ENCODE assay signal across 20 cellular contexts in genomic region chr12:110718222-110718908, GRCh38. TPM values are rescaled to one million over a fixed set of nuclear protein-coding genes. Genes with fewer than 3 reads are reported as not detected.
DNase-seq lines count a peak whose midpoint lies in the region; ATAC-seq and TF ChIP-seq lines count a peak whose summit lies in the region.
"Had no signal": no experiment of that assay in that cellular context is flagged by ENCODE, and none has a peak within 500 bp of the region (broad histone marks: within the 10 kb centered on the region; RNA-seq: fewer than 3 reads in every experiment).

No MANE protein-coding gene starts in this region.

- H3K4me3 ChIP-seq in KMS-11 (IDR thresholded peaks at IDR 0.05; ENCODE audit: insufficient read depth, low read depth, low read length) (no peak overlapping the region), neuronal stem cell (ENCODE audit: low read length in 2 of 2) (no peak overlapping the region)
- H3K4me3 ChIP-seq: dorsolateral prefrontal cortex, esophagus muscularis mucosa, lower lobe of right lung, testis had no signal

- TF ChIP-seq CTCF in KMS-11 (conservative IDR thresholded peaks at IDR 0.05; ENCODE audit: low read depth, low read length), result no peak

- no peak overlapping the region for H3K4ac ChIP-seq in neuronal stem cell (ENCODE audit: low read length)

- peaks cover 1% of the 10 kb centered on the region for H3K79me1 ChIP-seq in neuronal stem cell (ENCODE audit: low read depth, low read length)

- H3K14ac ChIP-seq in neuronal stem cell (ENCODE audit: low read length), result no peak overlapping the region

- H3K27ac Mint-ChIP-seq in activated naive CD4-positive, alpha-beta T cell treated with anti-CD3 and anti-CD28 coated beads, Interleukin-2, amount 50 U/mL, for 72 hours, result peak overlapping the region; percentile 3 to 40
- no peak overlapping the region for H3K27ac Mint-ChIP-seq in activated naive CD4-positive, alpha-beta T cell treated with anti-CD3 and anti-CD28 coated beads, Interleukin-2, amount 10 ng/mL, durations not matched to agents 7 days and 5 days
- H3K27ac Mint-ChIP-seq in activated naive CD8-positive, alpha-beta T cell, result peak overlapping the region; percentile 23
- H3K27ac Mint-ChIP-seq in stimulated activated naive B cell treated with anti-CD40 and anti-IgM and Interleukin-4, amounts not matched to agents 10 μg/mL and 1 μg/mL and 100 μg/mL, for 72 hours, result peak overlapping the region; percentile 80
- H3K27ac Mint-ChIP-seq: activated CD8-positive, alpha-beta memory T cell treated with anti-CD3 and anti-CD28 coated beads, Interleukin-2, amount 10 ng/mL, durations not matched to agents 7 days and 5 days had no signal

- H3K4me1 Mint-ChIP-seq in activated naive CD4-positive, alpha-beta T cell treated with anti-CD3 and anti-CD28 coated beads, Interleukin-2, amount 10 ng/mL, durations not matched to agents 7 days and 5 days, result no peaks in the 10 kb centered on the region
- peaks cover 12% of the 10 kb centered on the region for H3K4me1 Mint-ChIP-seq in activated naive CD8-positive, alpha-beta T cell (ENCODE audit: low read depth)
- H3K4me1 Mint-ChIP-seq in stimulated activated naive B cell treated with anti-CD40 and anti-IgM and Interleukin-4, amounts not matched to agents 10 μg/mL and 1 μg/mL and 100 μg/mL, for 72 hours, result peaks cover 17 to 24% of the 10 kb centered on the region in 2 donors

- H3K9me3 ChIP-seq in neuronal stem cell (replicated peaks in 1 of 2; ENCODE audit: control insufficient read depth in 2 of 2, insufficient read depth in 1 of 2, low read depth in 1 of 2, low read length in 2 of 2), result no peaks in the 10 kb centered on the region
- H3K9me3 ChIP-seq: Caco-2, esophagus muscularis mucosa, lower lobe of right lung, testis had no signal

- H3K27ac ChIP-seq in KMS-11, result peak overlapping the region; percentile 31; the same call in 1 of the 2 replicates
- H3K27ac ChIP-seq in neuronal stem cell (replicated peaks; ENCODE audit: low read length), result no peak overlapping the region
- H3K27ac ChIP-seq: dorsolateral prefrontal cortex, esophagus muscularis mucosa, lower lobe of right lung, testis, WERI-Rb-1 had no signal

- peaks cover 29 to 60% of the 10 kb centered on the region in 2 donors for H3K36me3 Mint-ChIP-seq in activated naive CD4-positive, alpha-beta T cell treated with anti-CD3 and anti-CD28 coated beads, Interleukin-2, amount 50 U/mL, for 72 hours
- H3K36me3 Mint-ChIP-seq in activated naive CD4-positive, alpha-beta T cell treated with anti-CD3 and anti-CD28 coated beads, Interleukin-2, amount 10 ng/mL, durations not matched to agents 7 days and 5 days, result peaks cover 56% of the 10 kb centered on the region
- H3K36me3 Mint-ChIP-seq in activated naive CD8-positive, alpha-beta T cell, result peaks cover 25% of the 10 kb centered on the region
- H3K36me3 Mint-ChIP-seq in stimulated activated naive B cell treated with anti-CD40 and anti-IgM and Interleukin-4, amounts not matched to agents 10 μg/mL and 1 μg/mL and 100 μg/mL, for 72 hours, result peaks cover 28 to 56% of the 10 kb centered on the region in 2 donors

- no peak overlapping the region for H2AK5ac ChIP-seq in neuronal stem cell (ENCODE audit: low read depth, low read length)

- H3K79me2 ChIP-seq in KMS-11 (ENCODE audit: insufficient read depth, low read depth), result no peaks in the 10 kb centered on the region

- H3K4me2 ChIP-seq in KMS-11, result peak overlapping the region; percentile 42; the same call in 1 of the 2 replicates
- H3K4me2 ChIP-seq in neuronal stem cell (ENCODE audit: insufficient read depth, low read length, poor library complexity, severe bottlenecking), result no peak overlapping the region

- H4K91ac ChIP-seq in neuronal stem cell (ENCODE audit: low read depth, low read length, poor library complexity), result no peak overlapping the region

- no peak overlapping the region for H3K18ac ChIP-seq in neuronal stem cell (ENCODE audit: low read length)

- H4K20me1 ChIP-seq in KMS-11 (ENCODE audit: insufficient read depth), result no peaks in the 10 kb centered on the region

- no peaks in the 10 kb centered on the region for H3K27me3 Mint-ChIP-seq in activated naive CD4-positive, alpha-beta T cell treated with anti-CD3 and anti-CD28 coated beads, Interleukin-2, amount 10 ng/mL, durations not matched to agents 7 days and 5 days
- H3K27me3 Mint-ChIP-seq in activated naive CD8-positive, alpha-beta T cell, result no peaks in the 10 kb centered on the region
- no peaks in the 10 kb centered on the region for H3K27me3 Mint-ChIP-seq in stimulated activated naive B cell treated with anti-CD40 and anti-IgM and Interleukin-4, amounts not matched to agents 10 μg/mL and 1 μg/mL and 100 μg/mL, for 72 hours
- H3K27me3 Mint-ChIP-seq: activated CD8-positive, alpha-beta memory T cell treated with anti-CD3 and anti-CD28 coated beads, Interleukin-2, amount 10 ng/mL, durations not matched to agents 7 days and 5 days; naive thymus-derived CD4-positive, alpha-beta T cell had no signal

- no peaks in the 10 kb centered on the region for H3K9me3 Mint-ChIP-seq in activated naive CD4-positive, alpha-beta T cell treated with anti-CD3 and anti-CD28 coated beads, Interleukin-2, amount 50 U/mL, for 72 hours
- H3K9me3 Mint-ChIP-seq in activated naive CD4-positive, alpha-beta T cell treated with anti-CD3 and anti-CD28 coated beads, Interleukin-2, amount 10 ng/mL, durations not matched to agents 7 days and 5 days, result no peaks in the 10 kb centered on the region
- H3K9me3 Mint-ChIP-seq in activated naive CD8-positive, alpha-beta T cell (ENCODE audit: low read depth), result no peaks in the 10 kb centered on the region
- H3K9me3 Mint-ChIP-seq in stimulated activated naive B cell treated with anti-CD40 and anti-IgM and Interleukin-4, amounts not matched to agents 10 μg/mL and 1 μg/mL and 100 μg/mL, for 72 hours, result peaks cover 0 to 2% of the 10 kb centered on the region in 2 donors

- H3K9ac ChIP-seq in KMS-11 (no peak overlapping the region), neuronal stem cell (ENCODE audit: low read depth, low read length, poor library complexity) (no peak overlapping the region)

- H3K27me3 ChIP-seq in KMS-11 (ENCODE audit: insufficient read depth, low read depth), result no peaks in the 10 kb centered on the region
- no peaks in the 10 kb centered on the region for H3K27me3 ChIP-seq in neuronal stem cell (ENCODE audit: control insufficient read depth in 3 of 3, insufficient read depth in 3 of 3, low read depth in 1 of 3, low read length in 3 of 3)
- H3K27me3 ChIP-seq: dorsolateral prefrontal cortex, esophagus muscularis mucosa, testis had no signal

- no peak overlapping the region for H2BK15ac ChIP-seq in neuronal stem cell (ENCODE audit: low read length)

- DNase-seq in activated naive CD4-positive, alpha-beta T cell treated with anti-CD3 and anti-CD28 coated beads, Interleukin-2, amount 50 U/mL, for 72 hours (ENCODE audit: low spot score in 2 of 2), result no peak
- DNase-seq in activated naive CD4-positive, alpha-beta T cell treated with anti-CD3 and anti-CD28 coated beads, Interleukin-2, amount 10 ng/mL, durations not matched to agents 7 days and 5 days, result no peak
- DNase-seq in stimulated activated naive B cell treated with anti-CD40 and anti-IgM and Interleukin-4, amounts not matched to agents 10 μg/mL and 1 μg/mL and 100 μg/mL, for 72 hours, result no peak
- DNase-seq in HT-29 (ENCODE audit: low spot score) (no peak), mucosa of gallbladder (ENCODE audit: low spot score) (no peak), neuronal stem cell (ENCODE audit: low spot score) (no peak)
- DNase-seq: activated CD8-positive, alpha-beta memory T cell treated with anti-CD3 and anti-CD28 coated beads, Interleukin-2, amount 10 ng/mL, durations not matched to agents 7 days and 5 days; Caco-2; dorsolateral prefrontal cortex; glutamatergic neuron; lower lobe of right lung; naive thymus-derived CD4-positive, alpha-beta T cell; NCI-H1092; NCI-H2171 treated with DMSO at 0.1 percent for 48 hours; stimulated activated CD4-positive, alpha-beta T cell treated with anti-CD3 and anti-CD28 coated beads, Interleukin-4, amount 100 ng/mL, for 1 hour; testis; WERI-Rb-1 had no signal

- H2AFZ ChIP-seq in KMS-11 (ENCODE audit: low read depth) (no peak overlapping the region), neuronal stem cell (ENCODE audit: low read length) (no peak overlapping the region)

- H3K36me3 ChIP-seq in KMS-11 (ENCODE audit: insufficient read depth) (peaks cover 8% of the 10 kb centered on the region; the same call in 1 of the 2 replicates), neuronal stem cell (replicated peaks in 1 of 2; ENCODE audit: control insufficient read depth in 2 of 2, insufficient read depth in 2 of 2, low read length in 2 of 2) (peaks cover 20 to 72% of the 10 kb centered on the region in 2 donors)

- no CpG with 5 or more reads among the region's 7 CpGs for WGBS in neuronal stem cell (ENCODE audit: extremely low coverage in 2 of 2, insufficient read length in 2 of 2, insufficient replicate concordance in 1 of 2), 2 donors

- no peak overlapping the region for H4K8ac ChIP-seq in neuronal stem cell (ENCODE audit: low read depth, low read length)

- no peak for ATAC-seq in activated naive CD4-positive, alpha-beta T cell treated with anti-CD3 and anti-CD28 coated beads, Interleukin-2, amount 50 U/mL, for 72 hours
- ATAC-seq in stimulated activated naive B cell treated with anti-CD40 and anti-IgM and Interleukin-4, amounts not matched to agents 10 μg/mL and 1 μg/mL and 100 μg/mL, for 72 hours (replicated peaks), result peak; percentile 79 to 80
- ATAC-seq: activated CD8-positive, alpha-beta memory T cell treated with anti-CD3 and anti-CD28 coated beads, Interleukin-2, amount 10 ng/mL, durations not matched to agents 7 days and 5 days; lower lobe of right lung; naive thymus-derived CD4-positive, alpha-beta T cell had no signal

- no peak overlapping the region for H2BK12ac ChIP-seq in neuronal stem cell (ENCODE audit: low read length)

- H3K4me1 ChIP-seq in KMS-11 (ENCODE audit: low read depth, poor library complexity, severe bottlenecking) (peaks cover 28% of the 10 kb centered on the region), neuronal stem cell (ENCODE audit: control insufficient read depth in 2 of 2, insufficient read depth in 1 of 2, low read depth in 1 of 2, low read length in 2 of 2) (no peaks in the 10 kb centered on the region)
- H3K4me1 ChIP-seq: Caco-2, lower lobe of right lung, testis had no signal

- H3K4me3 Mint-ChIP-seq in activated naive CD4-positive, alpha-beta T cell treated with anti-CD3 and anti-CD28 coated beads, Interleukin-2, amount 10 ng/mL, durations not matched to agents 7 days and 5 days, result no peak overlapping the region
- no peak overlapping the region for H3K4me3 Mint-ChIP-seq in activated naive CD8-positive, alpha-beta T cell
- no peak overlapping the region for H3K4me3 Mint-ChIP-seq in stimulated activated naive B cell treated with anti-CD40 and anti-IgM and Interleukin-4, amounts not matched to agents 10 μg/mL and 1 μg/mL and 100 μg/mL, for 72 hours
- H3K4me3 Mint-ChIP-seq: activated CD8-positive, alpha-beta memory T cell treated with anti-CD3 and anti-CD28 coated beads, Interleukin-2, amount 10 ng/mL, durations not matched to agents 7 days and 5 days; naive thymus-derived CD4-positive, alpha-beta T cell had no signal

- H3K23ac ChIP-seq in neuronal stem cell (ENCODE audit: low read depth, low read length, poor library complexity), result no peak overlapping the region

- H2BK120ac ChIP-seq in neuronal stem cell (ENCODE audit: low read depth, low read length), result no peak overlapping the region

- CTCF ChIA-PET in activated naive CD4-positive, alpha-beta T cell treated with anti-CD3 and anti-CD28 coated beads, Interleukin-2, amount 10 ng/mL, durations not matched to agents 7 days and 5 days (lab: Charles Lee), result no interaction called here

- no peak overlapping the region for H2BK5ac ChIP-seq in neuronal stem cell (ENCODE audit: low read length)

RNA-seq across cellular contexts. Expression of gene PPP1CC, which starts 24.3 kb away (rescaled TPM):
- 100 to 1,000 TPM; 190 to 343 TPM for total RNA-seq in activated naive CD4-positive, alpha-beta T cell treated with anti-CD3 and anti-CD28 coated beads, Interleukin-2, amount 50 U/mL, for 72 hours
- 105 and 120 TPM in 2 replicates for total RNA-seq in HT-29 (2014; rRNA removed; shearing (Covaris generic))
- 101 TPM for total RNA-seq in mucosa of gallbladder
- polyA plus RNA-seq in neuronal stem cell (2013, experiment 1 of 2), result 313 TPM
- polyA plus RNA-seq in neuronal stem cell (2013, experiment 2 of 2), result 313 TPM

RNA-seq across cellular contexts. Expression of gene HVCN1, which starts 29.4 kb away (rescaled TPM):
- 1 to 10 TPM; 2.8 to 6.3 TPM for total RNA-seq in activated naive CD4-positive, alpha-beta T cell treated with anti-CD3 and anti-CD28 coated beads, Interleukin-2, amount 50 U/mL, for 72 hours
- total RNA-seq in HT-29 (2014; rRNA removed; shearing (Covaris generic)), result not detected in 2 replicates
- 7.1 TPM for total RNA-seq in mucosa of gallbladder
- polyA plus RNA-seq in neuronal stem cell (2013, experiment 1 of 2), result 11.0 TPM
- 11.1 TPM for polyA plus RNA-seq in neuronal stem cell (2013, experiment 2 of 2)

Comparison
In these comparisons a context has a peak if more than half of its experiments do, and no peak if none do; other contexts are left out.
1. ATAC-seq: peak in stimulated activated naive B cell treated with anti-CD40 and anti-IgM and Interleukin-4, amounts not matched to agents 10 μg/mL and 1 μg/mL and 100 μg/mL, for 72 hours (2 of 2); none in activated naive CD4-positive, alpha-beta T cell treated with anti-CD3 and anti-CD28 coated beads, Interleukin-2, amount 50 U/mL, for 72 hours (0 of 2).